In genomic region chr14:94288610-94289465, GRCh38 we compare ENCODE assay signal across 19 cellular contexts. TPM values are rescaled to one million over a fixed set of nuclear protein-coding genes. Genes with fewer than 3 reads are reported as not detected.
DNase-seq lines count a peak whose midpoint lies in the region; ATAC-seq and TF ChIP-seq lines count a peak whose summit lies in the region.
"Had no signal": no experiment of that assay in that cellular context is flagged by ENCODE, and none has a peak within 500 bp of the region (broad histone marks: within the 10 kb centered on the region; RNA-seq: fewer than 3 reads in every experiment).

No MANE protein-coding gene starts in this region.

- DNase-seq in Right ventricle myocardium inferior (ENCODE audit: missing footprints) (no peak), left ventricle myocardium inferior (no peak), WERI-Rb-1 (no peak), iPS-NIHi11 (ENCODE audit: low spot score) (peak; percentile 60), mesendoderm (peak; percentile 40), mucosa of gallbladder (ENCODE audit: low spot score) (no peak), PC-3 (no peak)
- DNase-seq: CD8-positive, alpha-beta T cell; DMS53; KG1; NCI-H187; NCI-H345; NCI-H524 treated with DMSO at 0.1 percent for 48 hours; NK-92 treated with Interleukin-12 subunit alpha and Interleukin-12 subunit beta, amount 100 ng/mL, for 24 hours; SHP77 treated with DMSO at 0.1 percent for 48 hours; SK-N-SH had no signal

- H3K56ac ChIP-seq in mesendoderm (ENCODE audit: low read length): no peak overlapping the region

- no peak for TF ChIP-seq CTCF in left ventricle myocardium inferior (IDR thresholded peaks at IDR 0.05; ENCODE audit: borderline replicate concordance)
- TF ChIP-seq CTCF in WERI-Rb-1 (IDR thresholded peaks at IDR 0.05; ENCODE audit: low read depth, low read length): 0 out of 2 replicates have a peak, but pooled peaks have one; percentile 18
- TF ChIP-seq CTCF in PC-3 (conservative IDR thresholded peaks at IDR 0.05; ENCODE audit: low read depth, low read length): no peak

- H2BK5ac ChIP-seq in mesendoderm (ENCODE audit: low read length): no peak overlapping the region

- POLR2A ChIA-PET in PC-3 (lab: Charles Lee; ENCODE audit: unreplicated experiment): no interaction called here

- intact Hi-C loops in Right ventricle myocardium inferior (cut with DNase I): no loop called here
- intact Hi-C loops in left ventricle myocardium inferior (cut with micrococcal nuclease): no loop called here
- intact Hi-C loops in PC-3 (cut with micrococcal nuclease): no loop called here

- no peaks in the 10 kb centered on the region for H4K20me1 ChIP-seq in PC-3 (ENCODE audit: low read length)
- H4K20me1 ChIP-seq: BLaER1 had no signal

- H3K27ac ChIP-seq in left ventricle myocardium inferior (replicated peaks) (no peak overlapping the region), WERI-Rb-1 (no peak overlapping the region), mesendoderm (ENCODE audit: low read depth, low read length) (no peak overlapping the region), PC-3 (ENCODE audit: low read length) (no peak overlapping the region)
- H3K27ac ChIP-seq: A549, BLaER1 had no signal

- H3K18ac ChIP-seq in mesendoderm (ENCODE audit: low read length): no peak overlapping the region

- CTCF ChIA-PET in PC-3 (lab: Charles Lee): no interaction called here

- no TSS peak for BruUV-seq in PC-3 (replicated peaks; lab: Mats Ljungman, UMichigan)

- H3K4ac ChIP-seq in mesendoderm (ENCODE audit: low read depth, low read length): no peak overlapping the region

- H3K36me3 ChIP-seq in left ventricle myocardium inferior: no peaks in the 10 kb centered on the region
- no peaks in the 10 kb centered on the region for H3K36me3 ChIP-seq in WERI-Rb-1
- H3K36me3 ChIP-seq in mesendoderm (ENCODE audit: control insufficient read depth, insufficient read depth, low read length): no peaks in the 10 kb centered on the region
- no peaks in the 10 kb centered on the region for H3K36me3 ChIP-seq in PC-3 (ENCODE audit: low read depth, low read length)
- H3K36me3 ChIP-seq: BLaER1 had no signal

- no peak overlapping the region for H2AFZ ChIP-seq in PC-3 (ENCODE audit: low read length)

- peak; percentile 45 for ATAC-seq in Right ventricle myocardium inferior
- no peak for ATAC-seq in GM19463 (IDR thresholded peaks at IDR 0.05; ENCODE audit: unreplicated experiment)
- ATAC-seq in PC-3: no peak
- ATAC-seq: A549; CD8-positive, alpha-beta T cell had no signal

- H3K9ac ChIP-seq in mesendoderm (ENCODE audit: low read length): no peak overlapping the region
- no peak overlapping the region for H3K9ac ChIP-seq in PC-3 (ENCODE audit: low read length)
- H3K9ac ChIP-seq: BLaER1, SK-N-SH had no signal

- H3K79me2 ChIP-seq in mesendoderm (ENCODE audit: control insufficient read depth, insufficient read depth, low read length): no peaks in the 10 kb centered on the region
- no peaks in the 10 kb centered on the region for H3K79me2 ChIP-seq in PC-3 (ENCODE audit: low read length)

- H2BK15ac ChIP-seq in mesendoderm (replicated peaks; ENCODE audit: low read depth): no peak overlapping the region

- no peak overlapping the region for H2BK120ac ChIP-seq in mesendoderm (ENCODE audit: low read depth, low read length)

- no peaks in the 10 kb centered on the region for H3F3A ChIP-seq in PC-3 (ENCODE audit: low read length, unreplicated experiment)

- H3K4me2 ChIP-seq in mesendoderm (ENCODE audit: low read length): no peak overlapping the region
- no peak overlapping the region for H3K4me2 ChIP-seq in PC-3 (ENCODE audit: low read length)
- H3K4me2 ChIP-seq: A549, BLaER1, SK-N-SH had no signal

- peaks cover 60% of the 10 kb centered on the region for H3K27me3 ChIP-seq in left ventricle myocardium inferior (ENCODE audit: low read depth)
- H3K27me3 ChIP-seq in WERI-Rb-1 (ENCODE audit: insufficient read depth, low read depth, severe bottlenecking): no peaks in the 10 kb centered on the region
- H3K27me3 ChIP-seq in mesendoderm (ENCODE audit: insufficient read depth, low read length, poor library complexity): no peaks in the 10 kb centered on the region
- 0 out of 2 replicates have a peak, but pooled peaks cover 21% of the 10 kb centered on the region for H3K27me3 ChIP-seq in PC-3 (ENCODE audit: low read length)
- H3K27me3 ChIP-seq: BLaER1 had no signal

- H4K5ac ChIP-seq in mesendoderm (ENCODE audit: low read length): no peak overlapping the region

- no CpG with 5 or more reads among the region's 14 CpGs for WGBS in mesendoderm (ENCODE audit: extremely low coverage, insufficient coverage, low lambda C conversion rate)

- H3K79me1 ChIP-seq in mesendoderm (ENCODE audit: low read length): no peaks in the 10 kb centered on the region

- H4K8ac ChIP-seq in mesendoderm (ENCODE audit: low read depth, low read length): no peak overlapping the region

- H3K9me3 ChIP-seq in left ventricle myocardium inferior (replicated peaks): no peaks in the 10 kb centered on the region
- peaks cover 3% of the 10 kb centered on the region for H3K9me3 ChIP-seq in WERI-Rb-1 (ENCODE audit: severe bottlenecking)
- H3K9me3 ChIP-seq in PC-3 (ENCODE audit: low read length): no peaks in the 10 kb centered on the region
- H3K9me3 ChIP-seq: A549, BLaER1, SK-N-SH had no signal

- no peak overlapping the region for H3K23ac ChIP-seq in mesendoderm (ENCODE audit: low read length)

- no peak overlapping the region for H2AK5ac ChIP-seq in mesendoderm (ENCODE audit: low read length)

- H3K4me1 ChIP-seq in left ventricle myocardium inferior: no peaks in the 10 kb centered on the region
- no peaks in the 10 kb centered on the region for H3K4me1 ChIP-seq in mesendoderm (ENCODE audit: control insufficient read depth, low read depth, low read length)
- no peaks in the 10 kb centered on the region for H3K4me1 ChIP-seq in PC-3 (ENCODE audit: insufficient read depth, low read length)
- H3K4me1 ChIP-seq: A549, BLaER1 had no signal

- no peak overlapping the region for H3K4me3 ChIP-seq in left ventricle myocardium inferior
- no peak overlapping the region for H3K4me3 ChIP-seq in WERI-Rb-1 (ENCODE audit: low read depth, low read length)
- H3K4me3 ChIP-seq in mesendoderm (ENCODE audit: low read length): no peak overlapping the region
- H3K4me3 ChIP-seq in PC-3 (ENCODE audit: low read length): no peak overlapping the region
- H3K4me3 ChIP-seq: A549, BLaER1 had no signal

- no peaks in the 10 kb centered on the region for H3K9me2 ChIP-seq in PC-3 (replicated peaks; ENCODE audit: low read length)
- H3K9me2 ChIP-seq: SK-N-SH had no signal

RNA-seq across cellular contexts. Expression of gene SERPINA10, which starts 4.2 kb away (rescaled TPM):
- total RNA-seq in Right ventricle myocardium inferior (not detected), left ventricle myocardium inferior (not detected), mucosa of gallbladder (0.32 TPM), PC-3 (2014; rRNA removed) (not detected in 2 replicates)
- polyA plus RNA-seq in mesendoderm (2013, experiment 1 of 2): not detected
- polyA plus RNA-seq in mesendoderm (2013, experiment 2 of 2): not detected
- total RNA-seq: CD8-positive, alpha-beta T cell had no signal
- polyA plus RNA-seq: SK-N-SH had no signal

RNA-seq across cellular contexts. Expression of gene SERPINA6, which starts 34.3 kb away (rescaled TPM):
- not detected for total RNA-seq in Right ventricle myocardium inferior
- total RNA-seq in left ventricle myocardium inferior: not detected
- polyA plus RNA-seq in mesendoderm (2013, experiment 1 of 2): not detected
- polyA plus RNA-seq in mesendoderm (2013, experiment 2 of 2): not detected
- total RNA-seq in mucosa of gallbladder: 88.3 TPM
- total RNA-seq in PC-3 (2014; rRNA removed): not detected in 2 replicates
- total RNA-seq: CD8-positive, alpha-beta T cell had no signal

Comparison
In these comparisons a context has a peak if more than half of its experiments do, and no peak if none do; other contexts are left out.
1. DNase-seq: peak in iPS-NIHi11 (single experiment) and mesendoderm (single experiment); none in Right ventricle myocardium inferior (single experiment), left ventricle myocardium inferior (single experiment), WERI-Rb-1 (single experiment), mucosa of gallbladder (single experiment) and PC-3 (single experiment).
2. RNA of gene SERPINA6, which starts 34.3 kb away (total RNA-seq): 88.3 TPM in mucosa of gallbladder (single experiment); not detected in Right ventricle myocardium inferior (single experiment), not detected in left ventricle myocardium inferior (single experiment) and not detected in PC-3; every median in the first group is over 10 times any median in the second.